1 cellular context compared by ENCODE assay signal in the genomic region with DNA sequence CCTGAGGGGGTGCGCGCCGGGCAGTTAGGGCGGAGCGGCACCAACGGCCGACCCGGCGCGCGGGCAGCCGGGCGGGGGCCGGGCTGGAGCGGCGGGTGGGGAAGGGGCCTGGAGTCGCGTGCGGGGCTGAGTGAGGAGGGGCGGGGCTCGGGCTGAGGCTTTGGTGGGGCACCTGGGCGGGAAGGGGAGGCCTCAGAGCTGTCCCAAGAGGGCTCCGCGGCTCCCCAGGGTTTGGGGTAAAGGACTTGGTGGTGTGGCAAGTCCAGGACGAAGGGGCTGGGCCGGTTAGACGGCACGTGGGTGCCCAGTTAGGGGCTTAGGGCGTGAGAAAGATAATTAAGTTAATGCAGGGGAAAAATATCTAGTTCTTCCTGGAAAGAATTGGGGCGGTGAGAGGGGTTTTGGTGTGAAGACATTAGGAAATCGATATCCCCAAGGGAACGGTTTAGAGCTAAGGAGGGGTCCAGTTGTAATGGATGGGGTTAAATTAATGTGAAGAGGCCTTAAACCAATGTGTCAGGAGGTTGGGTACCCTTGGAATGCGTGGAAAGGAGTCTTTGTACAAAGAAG.
TF ChIP-seq lines count a peak whose summit lies in the region.

No MANE protein-coding gene starts in this region.

TF ChIP-seq in HepG2, 621 proteins besides CTCF, POLR2A, EP300 and RAD21 (continued from another document):
- TF ChIP-seq, protein P1, sequence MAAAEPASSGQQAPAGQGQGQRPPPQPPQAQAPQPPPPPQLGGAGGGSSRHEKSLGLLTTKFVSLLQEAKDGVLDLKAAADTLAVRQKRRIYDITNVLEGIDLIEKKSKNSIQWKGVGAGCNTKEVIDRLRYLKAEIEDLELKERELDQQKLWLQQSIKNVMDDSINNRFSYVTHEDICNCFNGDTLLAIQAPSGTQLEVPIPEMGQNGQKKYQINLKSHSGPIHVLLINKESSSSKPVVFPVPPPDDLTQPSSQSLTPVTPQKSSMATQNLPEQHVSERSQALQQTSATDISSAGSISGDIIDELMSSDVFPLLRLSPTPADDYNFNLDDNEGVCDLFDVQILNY (CRISPR knock-in tag; conservative IDR thresholded peaks at IDR 0.05) = no peak
- no peak for TF ChIP-seq MTF2 (CRISPR knock-in tag; IDR thresholded peaks at IDR 0.05; ENCODE audit: borderline replicate concordance)
- TF ChIP-seq, protein P2, sequence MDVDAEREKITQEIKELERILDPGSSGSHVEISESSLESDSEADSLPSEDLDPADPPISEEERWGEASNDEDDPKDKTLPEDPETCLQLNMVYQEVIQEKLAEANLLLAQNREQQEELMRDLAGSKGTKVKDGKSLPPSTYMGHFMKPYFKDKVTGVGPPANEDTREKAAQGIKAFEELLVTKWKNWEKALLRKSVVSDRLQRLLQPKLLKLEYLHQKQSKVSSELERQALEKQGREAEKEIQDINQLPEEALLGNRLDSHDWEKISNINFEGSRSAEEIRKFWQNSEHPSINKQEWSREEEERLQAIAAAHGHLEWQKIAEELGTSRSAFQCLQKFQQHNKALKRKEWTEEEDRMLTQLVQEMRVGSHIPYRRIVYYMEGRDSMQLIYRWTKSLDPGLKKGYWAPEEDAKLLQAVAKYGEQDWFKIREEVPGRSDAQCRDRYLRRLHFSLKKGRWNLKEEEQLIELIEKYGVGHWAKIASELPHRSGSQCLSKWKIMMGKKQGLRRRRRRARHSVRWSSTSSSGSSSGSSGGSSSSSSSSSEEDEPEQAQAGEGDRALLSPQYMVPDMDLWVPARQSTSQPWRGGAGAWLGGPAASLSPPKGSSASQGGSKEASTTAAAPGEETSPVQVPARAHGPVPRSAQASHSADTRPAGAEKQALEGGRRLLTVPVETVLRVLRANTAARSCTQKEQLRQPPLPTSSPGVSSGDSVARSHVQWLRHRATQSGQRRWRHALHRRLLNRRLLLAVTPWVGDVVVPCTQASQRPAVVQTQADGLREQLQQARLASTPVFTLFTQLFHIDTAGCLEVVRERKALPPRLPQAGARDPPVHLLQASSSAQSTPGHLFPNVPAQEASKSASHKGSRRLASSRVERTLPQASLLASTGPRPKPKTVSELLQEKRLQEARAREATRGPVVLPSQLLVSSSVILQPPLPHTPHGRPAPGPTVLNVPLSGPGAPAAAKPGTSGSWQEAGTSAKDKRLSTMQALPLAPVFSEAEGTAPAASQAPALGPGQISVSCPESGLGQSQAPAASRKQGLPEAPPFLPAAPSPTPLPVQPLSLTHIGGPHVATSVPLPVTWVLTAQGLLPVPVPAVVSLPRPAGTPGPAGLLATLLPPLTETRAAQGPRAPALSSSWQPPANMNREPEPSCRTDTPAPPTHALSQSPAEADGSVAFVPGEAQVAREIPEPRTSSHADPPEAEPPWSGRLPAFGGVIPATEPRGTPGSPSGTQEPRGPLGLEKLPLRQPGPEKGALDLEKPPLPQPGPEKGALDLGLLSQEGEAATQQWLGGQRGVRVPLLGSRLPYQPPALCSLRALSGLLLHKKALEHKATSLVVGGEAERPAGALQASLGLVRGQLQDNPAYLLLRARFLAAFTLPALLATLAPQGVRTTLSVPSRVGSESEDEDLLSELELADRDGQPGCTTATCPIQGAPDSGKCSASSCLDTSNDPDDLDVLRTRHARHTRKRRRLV (CRISPR knock-in tag; IDR thresholded peaks at IDR 0.05) = no peak
- TF ChIP-seq, protein P3, sequence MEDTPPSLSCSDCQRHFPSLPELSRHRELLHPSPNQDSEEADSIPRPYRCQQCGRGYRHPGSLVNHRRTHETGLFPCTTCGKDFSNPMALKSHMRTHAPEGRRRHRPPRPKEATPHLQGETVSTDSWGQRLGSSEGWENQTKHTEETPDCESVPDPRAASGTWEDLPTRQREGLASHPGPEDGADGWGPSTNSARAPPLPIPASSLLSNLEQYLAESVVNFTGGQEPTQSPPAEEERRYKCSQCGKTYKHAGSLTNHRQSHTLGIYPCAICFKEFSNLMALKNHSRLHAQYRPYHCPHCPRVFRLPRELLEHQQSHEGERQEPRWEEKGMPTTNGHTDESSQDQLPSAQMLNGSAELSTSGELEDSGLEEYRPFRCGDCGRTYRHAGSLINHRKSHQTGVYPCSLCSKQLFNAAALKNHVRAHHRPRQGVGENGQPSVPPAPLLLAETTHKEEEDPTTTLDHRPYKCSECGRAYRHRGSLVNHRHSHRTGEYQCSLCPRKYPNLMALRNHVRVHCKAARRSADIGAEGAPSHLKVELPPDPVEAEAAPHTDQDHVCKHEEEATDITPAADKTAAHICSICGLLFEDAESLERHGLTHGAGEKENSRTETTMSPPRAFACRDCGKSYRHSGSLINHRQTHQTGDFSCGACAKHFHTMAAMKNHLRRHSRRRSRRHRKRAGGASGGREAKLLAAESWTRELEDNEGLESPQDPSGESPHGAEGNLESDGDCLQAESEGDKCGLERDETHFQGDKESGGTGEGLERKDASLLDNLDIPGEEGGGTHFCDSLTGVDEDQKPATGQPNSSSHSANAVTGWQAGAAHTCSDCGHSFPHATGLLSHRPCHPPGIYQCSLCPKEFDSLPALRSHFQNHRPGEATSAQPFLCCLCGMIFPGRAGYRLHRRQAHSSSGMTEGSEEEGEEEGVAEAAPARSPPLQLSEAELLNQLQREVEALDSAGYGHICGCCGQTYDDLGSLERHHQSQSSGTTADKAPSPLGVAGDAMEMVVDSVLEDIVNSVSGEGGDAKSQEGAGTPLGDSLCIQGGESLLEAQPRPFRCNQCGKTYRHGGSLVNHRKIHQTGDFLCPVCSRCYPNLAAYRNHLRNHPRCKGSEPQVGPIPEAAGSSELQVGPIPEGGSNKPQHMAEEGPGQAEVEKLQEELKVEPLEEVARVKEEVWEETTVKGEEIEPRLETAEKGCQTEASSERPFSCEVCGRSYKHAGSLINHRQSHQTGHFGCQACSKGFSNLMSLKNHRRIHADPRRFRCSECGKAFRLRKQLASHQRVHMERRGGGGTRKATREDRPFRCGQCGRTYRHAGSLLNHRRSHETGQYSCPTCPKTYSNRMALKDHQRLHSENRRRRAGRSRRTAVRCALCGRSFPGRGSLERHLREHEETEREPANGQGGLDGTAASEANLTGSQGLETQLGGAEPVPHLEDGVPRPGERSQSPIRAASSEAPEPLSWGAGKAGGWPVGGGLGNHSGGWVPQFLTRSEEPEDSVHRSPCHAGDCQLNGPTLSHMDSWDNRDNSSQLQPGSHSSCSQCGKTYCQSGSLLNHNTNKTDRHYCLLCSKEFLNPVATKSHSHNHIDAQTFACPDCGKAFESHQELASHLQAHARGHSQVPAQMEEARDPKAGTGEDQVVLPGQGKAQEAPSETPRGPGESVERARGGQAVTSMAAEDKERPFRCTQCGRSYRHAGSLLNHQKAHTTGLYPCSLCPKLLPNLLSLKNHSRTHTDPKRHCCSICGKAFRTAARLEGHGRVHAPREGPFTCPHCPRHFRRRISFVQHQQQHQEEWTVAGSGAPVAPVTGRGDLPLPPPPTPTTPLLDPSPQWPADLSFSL (CRISPR knock-in tag; IDR thresholded peaks at IDR 0.05) = no peak
- no peak for TF ChIP-seq SAP130 (CRISPR knock-in tag; IDR thresholded peaks at IDR 0.05; ENCODE audit: low read depth)
- no peak for TF ChIP-seq ZNF550 (CRISPR knock-in tag; IDR thresholded peaks at IDR 0.05; ENCODE audit: borderline replicate concordance)
- no peak for TF ChIP-seq ZNF20 (CRISPR knock-in tag; IDR thresholded peaks at IDR 0.05)
- TF ChIP-seq, protein P4, sequence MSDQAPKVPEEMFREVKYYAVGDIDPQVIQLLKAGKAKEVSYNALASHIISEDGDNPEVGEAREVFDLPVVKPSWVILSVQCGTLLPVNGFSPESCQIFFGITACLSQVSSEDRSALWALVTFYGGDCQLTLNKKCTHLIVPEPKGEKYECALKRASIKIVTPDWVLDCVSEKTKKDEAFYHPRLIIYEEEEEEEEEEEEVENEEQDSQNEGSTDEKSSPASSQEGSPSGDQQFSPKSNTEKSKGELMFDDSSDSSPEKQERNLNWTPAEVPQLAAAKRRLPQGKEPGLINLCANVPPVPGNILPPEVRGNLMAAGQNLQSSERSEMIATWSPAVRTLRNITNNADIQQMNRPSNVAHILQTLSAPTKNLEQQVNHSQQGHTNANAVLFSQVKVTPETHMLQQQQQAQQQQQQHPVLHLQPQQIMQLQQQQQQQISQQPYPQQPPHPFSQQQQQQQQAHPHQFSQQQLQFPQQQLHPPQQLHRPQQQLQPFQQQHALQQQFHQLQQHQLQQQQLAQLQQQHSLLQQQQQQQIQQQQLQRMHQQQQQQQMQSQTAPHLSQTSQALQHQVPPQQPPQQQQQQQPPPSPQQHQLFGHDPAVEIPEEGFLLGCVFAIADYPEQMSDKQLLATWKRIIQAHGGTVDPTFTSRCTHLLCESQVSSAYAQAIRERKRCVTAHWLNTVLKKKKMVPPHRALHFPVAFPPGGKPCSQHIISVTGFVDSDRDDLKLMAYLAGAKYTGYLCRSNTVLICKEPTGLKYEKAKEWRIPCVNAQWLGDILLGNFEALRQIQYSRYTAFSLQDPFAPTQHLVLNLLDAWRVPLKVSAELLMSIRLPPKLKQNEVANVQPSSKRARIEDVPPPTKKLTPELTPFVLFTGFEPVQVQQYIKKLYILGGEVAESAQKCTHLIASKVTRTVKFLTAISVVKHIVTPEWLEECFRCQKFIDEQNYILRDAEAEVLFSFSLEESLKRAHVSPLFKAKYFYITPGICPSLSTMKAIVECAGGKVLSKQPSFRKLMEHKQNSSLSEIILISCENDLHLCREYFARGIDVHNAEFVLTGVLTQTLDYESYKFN (CRISPR knock-in tag; conservative IDR thresholded peaks at IDR 0.05) = no peak
- no peak for TF ChIP-seq YEATS4 (CRISPR knock-in tag; IDR thresholded peaks at IDR 0.05; ENCODE audit: borderline replicate concordance)
- TF ChIP-seq ZNF333 (CRISPR knock-in tag; IDR thresholded peaks at IDR 0.05; ENCODE audit: borderline replicate concordance) = 0 out of 2 replicates have a peak, but pooled peaks have one; percentile 29
- no peak for TF ChIP-seq JUN (CRISPR knock-in tag; IDR thresholded peaks at IDR 0.05)
- TF ChIP-seq LCORL (IDR thresholded peaks at IDR 0.05) = no peak
- no peak for TF ChIP-seq LCORL (CRISPR knock-in tag; IDR thresholded peaks at IDR 0.05)
- no peak for TF ChIP-seq ZNF552 (CRISPR knock-in tag; IDR thresholded peaks at IDR 0.05; ENCODE audit: borderline replicate concordance)
- TF ChIP-seq PHF20 (CRISPR knock-in tag; IDR thresholded peaks at IDR 0.05) = peak; percentile 24; the same call in 1 of the 2 replicates
- TF ChIP-seq, protein P5, sequence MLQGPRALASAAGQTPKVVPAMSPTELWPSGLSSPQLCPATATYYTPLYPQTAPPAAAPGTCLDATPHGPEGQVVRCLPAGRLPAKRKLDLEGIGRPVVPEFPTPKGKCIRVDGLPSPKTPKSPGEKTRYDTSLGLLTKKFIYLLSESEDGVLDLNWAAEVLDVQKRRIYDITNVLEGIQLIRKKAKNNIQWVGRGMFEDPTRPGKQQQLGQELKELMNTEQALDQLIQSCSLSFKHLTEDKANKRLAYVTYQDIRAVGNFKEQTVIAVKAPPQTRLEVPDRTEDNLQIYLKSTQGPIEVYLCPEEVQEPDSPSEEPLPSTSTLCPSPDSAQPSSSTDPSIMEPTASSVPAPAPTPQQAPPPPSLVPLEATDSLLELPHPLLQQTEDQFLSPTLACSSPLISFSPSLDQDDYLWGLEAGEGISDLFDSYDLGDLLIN (CRISPR knock-in tag; IDR thresholded peaks at IDR 0.05; ENCODE audit: borderline replicate concordance) = no peak
- TF ChIP-seq SETDB1 (CRISPR knock-in tag; IDR thresholded peaks at IDR 0.05; ENCODE audit: borderline replicate concordance) = no peak
- TF ChIP-seq, protein P6, sequence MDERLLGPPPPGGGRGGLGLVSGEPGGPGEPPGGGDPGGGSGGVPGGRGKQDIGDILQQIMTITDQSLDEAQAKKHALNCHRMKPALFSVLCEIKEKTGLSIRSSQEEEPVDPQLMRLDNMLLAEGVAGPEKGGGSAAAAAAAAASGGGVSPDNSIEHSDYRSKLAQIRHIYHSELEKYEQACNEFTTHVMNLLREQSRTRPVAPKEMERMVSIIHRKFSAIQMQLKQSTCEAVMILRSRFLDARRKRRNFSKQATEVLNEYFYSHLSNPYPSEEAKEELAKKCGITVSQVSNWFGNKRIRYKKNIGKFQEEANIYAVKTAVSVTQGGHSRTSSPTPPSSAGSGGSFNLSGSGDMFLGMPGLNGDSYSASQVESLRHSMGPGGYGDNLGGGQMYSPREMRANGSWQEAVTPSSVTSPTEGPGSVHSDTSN (CRISPR knock-in tag; IDR thresholded peaks at IDR 0.05) = no peak
- TF ChIP-seq ERF (CRISPR knock-in tag; IDR thresholded peaks at IDR 0.05) = no peak
- no peak for TF ChIP-seq ASH2L (IDR thresholded peaks at IDR 0.05; ENCODE audit: insufficient read length, low read depth, low read length)
- no peak for TF ChIP-seq ZFP90 (CRISPR knock-in tag; IDR thresholded peaks at IDR 0.05; ENCODE audit: borderline replicate concordance)
